8 cellular contexts compared by ENCODE assay signal in the genomic region with DNA sequence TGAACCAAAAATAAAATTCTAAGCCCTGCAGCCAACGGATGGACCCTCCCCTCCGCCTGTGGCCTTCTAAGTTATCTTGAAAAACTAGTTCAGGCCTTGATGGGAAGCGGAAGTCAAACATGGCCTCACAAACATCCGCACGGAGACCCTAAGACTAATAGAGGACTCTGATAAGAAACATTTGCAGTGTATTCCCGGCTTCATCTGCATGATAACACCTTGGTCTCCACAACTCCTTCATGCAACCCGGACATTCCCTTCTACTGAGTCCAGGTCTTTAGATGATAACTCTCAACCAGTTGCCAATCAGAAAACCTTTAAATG. TPM values are rescaled to one million over a fixed set of nuclear protein-coding genes. Genes with fewer than 3 reads are reported as not detected.
DNase-seq lines count a peak whose midpoint lies in the region; ATAC-seq and TF ChIP-seq lines count a peak whose summit lies in the region.

No MANE protein-coding gene starts in this region.

- H3K27ac Mint-ChIP-seq in activated T-helper 2 cell treated with anti-CD3 and anti-CD28 coated beads, Interferon-gamma antibody, Interleukin-2, Interleukin-4, amounts not matched to agents 10 μg/mL and 5 μg/mL and 100 μg/mL, durations not matched to agents 14 hours and 24 hours and 36 hours = peak overlapping the region; percentile 41

- H3K4me1 Mint-ChIP-seq in activated T-helper 2 cell treated with anti-CD3 and anti-CD28 coated beads, Interferon-gamma antibody, Interleukin-2, Interleukin-4, amounts not matched to agents 10 μg/mL and 5 μg/mL and 100 μg/mL, durations not matched to agents 14 hours and 24 hours and 36 hours (ENCODE audit: low read depth) = peaks cover 21% of the 10 kb centered on the region

- peak overlapping the region; percentile 74 for H3K4me3 ChIP-seq in GM12864 (ENCODE audit: low read depth, low read length)
- peak overlapping the region; percentile 77 for H3K4me3 ChIP-seq in iPS-18c (ENCODE audit: insufficient read depth, low read depth, low read length)

- H3K9me3 Mint-ChIP-seq in activated T-helper 2 cell treated with anti-CD3 and anti-CD28 coated beads, Interferon-gamma antibody, Interleukin-2, Interleukin-4, amounts not matched to agents 10 μg/mL and 5 μg/mL and 100 μg/mL, durations not matched to agents 14 hours and 24 hours and 36 hours = no peaks in the 10 kb centered on the region

- intact Hi-C loops in activated T-helper 2 cell treated with anti-CD3 and anti-CD28 coated beads, Interferon-gamma antibody, Interleukin-2, Interleukin-4, amounts not matched to agents 10 μg/mL and 5 μg/mL and 100 μg/mL, durations not matched to agents 14 hours and 24 hours and 36 hours (cut with micrococcal nuclease) = loop anchor here (2.0 to 5.0 kb wide), 4 partner anchors 133 to 409 kb away; a partner anchor contains a TSS

- H3K27me3 Mint-ChIP-seq in activated T-helper 2 cell treated with anti-CD3 and anti-CD28 coated beads, Interferon-gamma antibody, Interleukin-2, Interleukin-4, amounts not matched to agents 10 μg/mL and 5 μg/mL and 100 μg/mL, durations not matched to agents 14 hours and 24 hours and 36 hours (ENCODE audit: low read depth) = peaks cover 15% of the 10 kb centered on the region

- H3K4me3 Mint-ChIP-seq in activated T-helper 2 cell treated with anti-CD3 and anti-CD28 coated beads, Interferon-gamma antibody, Interleukin-2, Interleukin-4, amounts not matched to agents 10 μg/mL and 5 μg/mL and 100 μg/mL, durations not matched to agents 14 hours and 24 hours and 36 hours (ENCODE audit: low read depth) = peak overlapping the region; percentile 59

- DNase-seq in GM12864 (ENCODE audit: low read depth) (no peak), superior temporal gyrus (ENCODE audit: extremely low spot score) (peak; percentile 21), ecto neural progenitor cell (ENCODE audit: low spot score) (no peak), DMS153 (lab: John Stamatoyannopoulos, UW) (no peak)
- DNase-seq in activated T-helper 2 cell treated with anti-CD3 and anti-CD28 coated beads, Interferon-gamma antibody, Interleukin-2, Interleukin-4, amounts not matched to agents 10 μg/mL and 5 μg/mL and 100 μg/mL, durations not matched to agents 14 hours and 24 hours and 36 hours (ENCODE audit: low spot score) = no peak

- H3K36me3 Mint-ChIP-seq in activated T-helper 2 cell treated with anti-CD3 and anti-CD28 coated beads, Interferon-gamma antibody, Interleukin-2, Interleukin-4, amounts not matched to agents 10 μg/mL and 5 μg/mL and 100 μg/mL, durations not matched to agents 14 hours and 24 hours and 36 hours (ENCODE audit: low read depth) = peaks cover 14% of the 10 kb centered on the region

- TF ChIP-seq CTCF in GM12864 (IDR thresholded peaks at IDR 0.05; ENCODE audit: low read depth, low read length, missing control alignments) = no peak

- ATAC-seq in HG03025 (IDR thresholded peaks at IDR 0.05; ENCODE audit: low FRiP score, unreplicated experiment) = peak; percentile 9
- no peak for ATAC-seq in HG03439 (IDR thresholded peaks at IDR 0.05; ENCODE audit: unreplicated experiment)

- H3K9me3 ChIP-seq in iPS-18c (ENCODE audit: control insufficient read depth, insufficient read depth, low read length) = no peaks in the 10 kb centered on the region

RNA-seq across cellular contexts. Expression of a gene that starts 0.8 kb away (rescaled TPM):
- total RNA-seq in activated T-helper 2 cell treated with anti-CD3 and anti-CD28 coated beads, Interferon-gamma antibody, Interleukin-2, Interleukin-4, amounts not matched to agents 10 μg/mL and 5 μg/mL and 100 μg/mL, durations not matched to agents 14 hours and 24 hours and 36 hours = 51.3 and 56.6 TPM in 2 replicates
